Comparison of ENCODE assay signal across 10 cellular contexts in the genomic region with DNA sequence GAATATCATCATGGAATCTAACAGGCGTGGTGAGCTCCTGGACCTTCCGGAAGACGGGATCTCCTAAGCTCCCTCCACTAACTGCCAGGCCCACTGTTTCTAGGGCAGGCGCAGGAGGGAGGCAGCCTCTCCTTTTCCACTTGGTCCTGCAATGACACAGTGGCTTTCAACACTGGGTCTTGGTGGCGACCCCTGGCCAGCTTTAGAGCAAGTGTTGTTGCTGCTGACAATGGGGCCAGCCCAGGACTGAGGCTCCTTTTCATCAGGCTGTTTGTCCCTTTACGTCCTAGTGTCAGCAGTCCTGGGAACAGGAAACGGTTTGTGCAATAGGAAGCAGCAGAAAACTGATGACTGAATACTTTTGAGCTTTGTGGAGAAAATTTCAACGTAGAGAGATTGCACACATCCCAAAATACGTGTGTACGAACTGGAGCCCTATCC. TPM values are rescaled to one million over a fixed set of nuclear protein-coding genes. Genes with fewer than 3 reads are reported as not detected.
DNase-seq lines count a peak whose midpoint lies in the region; ATAC-seq and TF ChIP-seq lines count a peak whose summit lies in the region.
"Had no signal": no experiment of that assay in that cellular context is flagged by ENCODE, and none has a peak within 500 bp of the region (broad histone marks: within the 10 kb centered on the region; RNA-seq: fewer than 3 reads in every experiment).

No MANE protein-coding gene starts in this region.

- intact Hi-C loops in adrenal gland (cut with DNase I), result loop anchor here in 1 of 2 donors (10.0 kb wide), 1 partner anchor 50 kb away; no protein-coding TSS in a partner anchor
- intact Hi-C loops in heart right ventricle (cut with DNase I), result loop anchor here in 4 of 10 donors (5.0 to 10.0 kb wide), 4 partner anchors 48 to 550 kb away; no protein-coding TSS in a partner anchor
- intact Hi-C loops in posterior vena cava (cut with DNase I), result no loop called here

- 61 to 74% (median 69%) methylated on average over 9 to 10 of the region's 10 CpGs for WGBS in adrenal gland, 4 donors
- 57 to 60% methylated on average over 10 of the region's 10 CpGs for WGBS in heart right ventricle, 2 donors

- no peak overlapping the region for H3K4me2 ChIP-seq in osteoblast (ENCODE audit: insufficient read depth, low read length)

- peak in 1 of 2 donors; percentile 50 for TF ChIP-seq POLR2A in adrenal gland (IDR thresholded peaks at IDR 0.05)

- no peaks in the 10 kb centered on the region for H4K20me1 ChIP-seq in osteoblast (ENCODE audit: insufficient read depth, low read length)

- DNase-seq in C1 segment of cervical spinal cord (lab: John Stamatoyannopoulos, UW) (peak in 9 of 14 donors; percentile 21 to 74 (median 62)), adrenal gland (peak; percentile 40 to 81 (median 60)), heart right ventricle (peak; percentile 27 to 49), osteoblast (ENCODE audit: insufficient read length, low spot score, missing footprints) (peak; percentile 60), posterior vena cava (ENCODE audit: low spot score) (no peak), NCI-H82 (lab: John Stamatoyannopoulos, UW) (no peak)
- DNase-seq: activated naive CD4-positive, alpha-beta T cell treated with anti-CD3 and anti-CD28 coated beads, Interleukin-2, amount 50 U/mL, for 16 hours; NCI-H526 had no signal

- H3K4me1 ChIP-seq in adrenal gland (replicated peaks in 1 of 2) (peaks cover 23 to 46% of the 10 kb centered on the region in 2 donors), heart right ventricle (peaks cover 11 to 51% (median 32%) of the 10 kb centered on the region in 9 donors), osteoblast (ENCODE audit: insufficient read depth, low read length) (peaks cover 14% of the 10 kb centered on the region)

- H2AFZ ChIP-seq in osteoblast (ENCODE audit: low read length), result peak overlapping the region; percentile 99

- no peaks in the 10 kb centered on the region for H3K36me3 ChIP-seq in adrenal gland (replicated peaks in 1 of 2)
- no peaks in the 10 kb centered on the region for H3K36me3 ChIP-seq in heart right ventricle
- H3K36me3 ChIP-seq in osteoblast (ENCODE audit: insufficient read depth, low read length), result no peaks in the 10 kb centered on the region

- H3K27ac ChIP-seq in adrenal gland (peak overlapping the region; percentile 80 to 95 (median 89)), heart right ventricle (peak overlapping the region; percentile 75 to 95 (median 92)), osteoblast (ENCODE audit: low read depth, low read length) (peak overlapping the region; percentile 8)

- H3K9me3 ChIP-seq in adrenal gland (replicated peaks in 1 of 3) (no peaks in the 10 kb centered on the region), heart right ventricle (no peaks in the 10 kb centered on the region), osteoblast (ENCODE audit: low read depth, low read length) (no peaks in the 10 kb centered on the region)

- H3K79me2 ChIP-seq in osteoblast (ENCODE audit: insufficient read depth, low read length), result no peaks in the 10 kb centered on the region

- H3K4me3 ChIP-seq in adrenal gland (no peak overlapping the region), heart right ventricle (peak overlapping the region in 1 of 10 donors; percentile 48), osteoblast (ENCODE audit: insufficient read depth, low read length) (no peak overlapping the region)

- TF ChIP-seq CTCF in adrenal gland (IDR thresholded peaks at IDR 0.05), result no peak
- TF ChIP-seq CTCF in heart right ventricle (IDR thresholded peaks at IDR 0.05), result no peak
- no peak for TF ChIP-seq CTCF in osteoblast (IDR thresholded peaks at IDR 0.05; ENCODE audit: extremely low read depth, low read depth, low read length)

- H3K27me3 ChIP-seq in adrenal gland (no peaks in the 10 kb centered on the region), heart right ventricle (no peaks in the 10 kb centered on the region), osteoblast (ENCODE audit: insufficient read depth, low read length) (no peaks in the 10 kb centered on the region)

- peak; percentile 63 to 81 (median 74) for ATAC-seq in heart right ventricle
- ATAC-seq in HG03139 (IDR thresholded peaks at IDR 0.05; ENCODE audit: unreplicated experiment), result no peak
- ATAC-seq in HG02610 (IDR thresholded peaks at IDR 0.05; ENCODE audit: unreplicated experiment), result no peak

RNA-seq across cellular contexts. Expression of a gene that starts 9.7 kb away (rescaled TPM):
- 100 to 1,000 TPM; 107 to 207 (median 153) TPM for total RNA-seq in adrenal gland
- polyA plus RNA-seq in adrenal gland, result 10 to 100 TPM; 10.3 to 89.5 (median 24.8) TPM
- 100 to 1,000 TPM; 386 to 551 (median 505) TPM for total RNA-seq in heart right ventricle
- 10 to 100 TPM; 74.7 to 86.2 TPM for polyA plus RNA-seq in heart right ventricle
- 205 and 212 TPM in 2 replicates for total RNA-seq in osteoblast
- total RNA-seq in posterior vena cava, result 100 to 1,000 TPM; 116 to 138 TPM

Comparison
In these comparisons a context has a peak if more than half of its experiments do, and no peak if none do; other contexts are left out.
1. DNase-seq: peak in C1 segment of cervical spinal cord (9 of 14), adrenal gland (7 of 7), heart right ventricle (2 of 2) and osteoblast (single experiment); none in posterior vena cava (single experiment) and NCI-H82 (single experiment).
2. H3K27ac ChIP-seq: peak in every context shown above with its lines; median percentile 92 in heart right ventricle; 89 in adrenal gland; 8 in osteoblast.
3. ATAC-seq: peak in heart right ventricle (8 of 8); none in HG03139 (single experiment) and HG02610 (single experiment).